In the genomic region with DNA sequence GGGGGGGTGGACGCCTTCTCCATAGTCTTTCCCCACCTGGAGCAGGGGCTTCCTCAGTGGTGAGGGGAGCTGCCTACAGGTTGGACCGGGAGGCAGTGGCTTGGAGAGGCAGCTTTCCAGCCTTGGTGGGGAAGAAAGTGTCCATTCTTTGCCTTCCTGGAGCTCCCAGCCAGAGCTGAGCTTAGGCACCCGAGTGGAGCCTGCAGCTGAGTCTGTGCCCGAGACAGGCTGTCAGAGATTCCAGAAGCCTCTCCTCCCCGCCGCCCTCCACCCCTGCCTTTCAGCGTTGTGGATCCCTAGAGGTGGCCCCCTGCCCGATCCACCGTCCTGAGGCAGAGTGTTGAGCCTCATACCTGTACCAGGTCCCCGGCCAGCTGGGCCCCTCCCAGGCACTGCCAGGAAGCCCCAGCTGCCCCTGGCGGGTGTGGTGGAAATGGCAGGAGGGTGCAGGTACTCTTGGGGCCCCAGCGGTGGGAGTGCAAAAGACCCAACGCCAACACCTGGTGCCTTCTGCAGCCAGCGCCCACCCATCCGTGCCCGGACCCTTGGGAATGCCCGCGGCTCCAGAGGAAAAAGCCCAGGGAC, we compare ENCODE assay signal across 18 cellular contexts.
DNase-seq lines count a peak whose midpoint lies in the region; ATAC-seq, FAIRE-seq and TF ChIP-seq lines count a peak whose summit lies in the region.
"Had no signal": no experiment of that assay in that cellular context is flagged by ENCODE, and none has a peak within 500 bp of the region (broad histone marks: within the 10 kb centered on the region; RNA-seq: fewer than 3 reads in every experiment).

No MANE protein-coding gene starts in this region.

- no peak for FAIRE-seq in keratinocyte (lab: Jason Lieb, UNC)
- FAIRE-seq: colon, urothelium cell line had no signal

- dilution Hi-C loops in keratinocyte (cut with MboI; ENCODE audit: extremely low pct_ligation_motif_present, low sequenced_read_pairs) = no loop called here

- no peak; the same call in 2 of the 3 replicates for ATAC-seq in RWPE2 (ENCODE audit: low read depth)
- ATAC-seq in SK-N-SH treated with all-trans-retinoic acid at 6 μM for 48 hours = no peak
- ATAC-seq: activated naive CD8-positive, alpha-beta T cell treated with anti-CD3 and anti-CD28 coated beads, Interleukin-2, amount 50 U/mL, for 24 hours had no signal

- H3K4me2 ChIP-seq in keratinocyte (ENCODE audit: control insufficient read depth, extremely low read depth, insufficient read depth, low read depth, low read length) = no peak overlapping the region

- H3K9me1 ChIP-seq in keratinocyte (ENCODE audit: control insufficient read depth, extremely low read depth, insufficient read depth, low read length) = no peaks in the 10 kb centered on the region

- no peak overlapping the region for H2AFZ ChIP-seq in keratinocyte (ENCODE audit: control insufficient read depth, low read length)

- no peaks in the 10 kb centered on the region for H3K27me3 ChIP-seq in RWPE2 (ENCODE audit: insufficient read depth, poor library complexity, severe bottlenecking)
- H3K27me3 ChIP-seq in keratinocyte (ENCODE audit: control insufficient read depth, extremely low read depth, insufficient read depth, low read length) = peaks cover 16% of the 10 kb centered on the region

- H3K4me1 ChIP-seq in RWPE2 (ENCODE audit: insufficient read depth, poor library complexity, severe bottlenecking) = peaks cover 4% of the 10 kb centered on the region
- H3K4me1 ChIP-seq in keratinocyte (ENCODE audit: control insufficient read depth, extremely low read depth, insufficient read depth, low read length) = peaks cover 29% of the 10 kb centered on the region

- no peaks in the 10 kb centered on the region for H3K79me2 ChIP-seq in keratinocyte (ENCODE audit: control insufficient read depth, insufficient read depth, low read length)

- H3K9me3 ChIP-seq in RWPE2 (ENCODE audit: severe bottlenecking) (no peaks in the 10 kb centered on the region), keratinocyte (ENCODE audit: control insufficient read depth, low read depth, low read length) (no peaks in the 10 kb centered on the region)

- no peak overlapping the region for H3K27ac ChIP-seq in RWPE2 (ENCODE audit: poor library complexity, severe bottlenecking)
- no peak overlapping the region for H3K27ac ChIP-seq in keratinocyte (ENCODE audit: control insufficient read depth, insufficient read depth, low read length)
- H3K27ac ChIP-seq: HL-60 had no signal

- peaks cover 31% of the 10 kb centered on the region for H3K36me3 ChIP-seq in RWPE2 (ENCODE audit: low read depth)
- H3K36me3 ChIP-seq in keratinocyte (ENCODE audit: control insufficient read depth in 2 of 2, extremely low read depth in 1 of 2, insufficient read depth in 2 of 2, low read length in 2 of 2) = peaks cover 15 to 19% of the 10 kb centered on the region in 2 experiments

- TF ChIP-seq CTCF in GM12864 (IDR thresholded peaks at IDR 0.05; ENCODE audit: low read depth, low read length, missing control alignments) (peak; percentile 58), RWPE2 (IDR thresholded peaks at IDR 0.05; ENCODE audit: poor library complexity, severe bottlenecking) (peak; percentile 26), keratinocyte (optimal IDR thresholded peaks at IDR 0.05 in 1 of 3, IDR thresholded peaks at IDR 0.05 in 1 of 3, conservative IDR thresholded peaks at IDR 0.05 in 1 of 3; ENCODE audit: extremely low read depth in 1 of 3, insufficient read depth in 2 of 3, low read length in 3 of 3) (peak in 2 of 3 experiments; percentile 31 to 46), retinal pigment epithelial cell (conservative IDR thresholded peaks at IDR 0.05; ENCODE audit: low read depth, low read length) (peak; percentile 37)

- DNase-seq in GM12864 (ENCODE audit: low read depth) (no peak), RWPE2 (ENCODE audit: low spot score) (no peak), keratinocyte (ENCODE audit: low read depth, low spot score) (no peak), retinal pigment epithelial cell (ENCODE audit: low read depth) (no peak), NOMO-1 treated with dmso at 0.1 percent for 144 hours (lab: John Stamatoyannopoulos, UW; ENCODE audit: unreplicated experiment) (no peak), OCI-M1 (lab: John Stamatoyannopoulos, UW) (no peak), AG20443 (ENCODE audit: low spot score) (no peak)
- DNase-seq: activated CD4-positive, CD25-positive, alpha-beta regulatory T cell treated with anti-CD3 and anti-CD28 coated beads, Interleukin-2, amount 50 U/mL, for 72 hours; activated naive CD8-positive, alpha-beta T cell treated with anti-CD3 and anti-CD28 coated beads, Interleukin-2, amount 50 U/mL, for 24 hours; activated T-cell treated with anti-CD3 and anti-CD28 coated beads for 4 hours; DMS79 treated with DMSO at 0.1 percent for 48 hours; Kasumi-1; NCI-H2029; SW 1271 had no signal

- H3K4me3 ChIP-seq in GM12864 (ENCODE audit: low read depth, low read length) = no peak overlapping the region
- no peak overlapping the region for H3K4me3 ChIP-seq in RWPE2 (ENCODE audit: severe bottlenecking)
- no peak overlapping the region for H3K4me3 ChIP-seq in keratinocyte (ENCODE audit: control insufficient read depth in 2 of 3, extremely low read depth in 1 of 3, insufficient read depth in 2 of 3, low read depth in 1 of 3, low read length in 3 of 3)
- H3K4me3 ChIP-seq in retinal pigment epithelial cell (ENCODE audit: low read length) = no peak overlapping the region

- H4K20me1 ChIP-seq in keratinocyte (ENCODE audit: control insufficient read depth, extremely low read depth, insufficient read depth, low read length) = peaks cover 7% of the 10 kb centered on the region

- H3K9ac ChIP-seq in keratinocyte (ENCODE audit: control insufficient read depth, extremely low read depth, insufficient read depth, low read length) = no peak overlapping the region

TF ChIP-seq in SK-N-SH treated with all-trans-retinoic acid at 6 μM for 48 hours, 23 proteins besides CTCF, POLR2A, EP300 and RAD21:
- TF ChIP-seq BACH2 (CRISPR knock-in tag; IDR thresholded peaks at IDR 0.05; ENCODE audit: borderline replicate concordance) = no peak
- no peak for TF ChIP-seq CSDC2 (CRISPR knock-in tag; IDR thresholded peaks at IDR 0.05)
- TF ChIP-seq CSRNP3 (CRISPR knock-in tag; IDR thresholded peaks at IDR 0.05) = no peak
- TF ChIP-seq PATZ1 (CRISPR knock-in tag; IDR thresholded peaks at IDR 0.05; ENCODE audit: borderline replicate concordance) = no peak
TF ChIP-seq in SK-N-SH treated with all-trans-retinoic acid at 6 μM for 48 hours: peak in this region for 0.
